ENCODE assay signal across 1 cellular context in the genomic region with DNA sequence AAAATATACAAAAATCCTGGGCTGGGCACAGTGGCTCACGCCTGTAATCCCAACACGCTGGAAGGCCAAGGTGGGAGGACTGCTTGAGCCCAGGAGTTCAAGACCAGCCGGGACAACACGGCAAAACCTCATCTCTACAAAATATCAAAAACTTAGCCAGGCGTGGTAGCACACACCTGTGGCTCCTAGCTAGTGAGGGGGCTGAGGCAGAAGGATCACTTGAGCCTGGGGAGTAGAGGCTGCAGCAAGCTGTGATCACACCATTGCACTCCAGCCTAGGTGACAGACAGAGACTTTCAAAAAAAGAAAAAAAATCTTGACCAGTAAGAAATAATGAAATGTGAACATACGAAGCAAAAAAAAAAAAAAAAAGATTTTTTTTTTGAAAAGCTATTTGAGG.
TF ChIP-seq lines count a peak whose summit lies in the region.

No MANE protein-coding gene starts in this region.

TF ChIP-seq in WTC11, 78 proteins besides CTCF, POLR2A, EP300 and RAD21 (continued from another document):
- TF ChIP-seq SOX15 (CRISPR knock-in tag; IDR thresholded peaks at IDR 0.05) (no peak), ELF4 (CRISPR knock-in tag; IDR thresholded peaks at IDR 0.05; ENCODE audit: low read depth) (no peak)
- TF ChIP-seq, protein P1, sequence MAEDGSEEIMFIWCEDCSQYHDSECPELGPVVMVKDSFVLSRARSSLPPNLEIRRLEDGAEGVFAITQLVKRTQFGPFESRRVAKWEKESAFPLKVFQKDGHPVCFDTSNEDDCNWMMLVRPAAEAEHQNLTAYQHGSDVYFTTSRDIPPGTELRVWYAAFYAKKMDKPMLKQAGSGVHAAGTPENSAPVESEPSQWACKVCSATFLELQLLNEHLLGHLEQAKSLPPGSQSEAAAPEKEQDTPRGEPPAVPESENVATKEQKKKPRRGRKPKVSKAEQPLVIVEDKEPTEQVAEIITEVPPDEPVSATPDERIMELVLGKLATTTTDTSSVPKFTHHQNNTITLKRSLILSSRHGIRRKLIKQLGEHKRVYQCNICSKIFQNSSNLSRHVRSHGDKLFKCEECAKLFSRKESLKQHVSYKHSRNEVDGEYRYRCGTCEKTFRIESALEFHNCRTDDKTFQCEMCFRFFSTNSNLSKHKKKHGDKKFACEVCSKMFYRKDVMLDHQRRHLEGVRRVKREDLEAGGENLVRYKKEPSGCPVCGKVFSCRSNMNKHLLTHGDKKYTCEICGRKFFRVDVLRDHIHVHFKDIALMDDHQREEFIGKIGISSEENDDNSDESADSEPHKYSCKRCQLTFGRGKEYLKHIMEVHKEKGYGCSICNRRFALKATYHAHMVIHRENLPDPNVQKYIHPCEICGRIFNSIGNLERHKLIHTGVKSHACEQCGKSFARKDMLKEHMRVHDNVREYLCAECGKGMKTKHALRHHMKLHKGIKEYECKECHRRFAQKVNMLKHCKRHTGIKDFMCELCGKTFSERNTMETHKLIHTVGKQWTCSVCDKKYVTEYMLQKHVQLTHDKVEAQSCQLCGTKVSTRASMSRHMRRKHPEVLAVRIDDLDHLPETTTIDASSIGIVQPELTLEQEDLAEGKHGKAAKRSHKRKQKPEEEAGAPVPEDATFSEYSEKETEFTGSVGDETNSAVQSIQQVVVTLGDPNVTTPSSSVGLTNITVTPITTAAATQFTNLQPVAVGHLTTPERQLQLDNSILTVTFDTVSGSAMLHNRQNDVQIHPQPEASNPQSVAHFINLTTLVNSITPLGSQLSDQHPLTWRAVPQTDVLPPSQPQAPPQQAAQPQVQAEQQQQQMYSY (CRISPR knock-in tag; IDR thresholded peaks at IDR 0.05): no peak
TF ChIP-seq in WTC11: peak in this region for 0.
